13 cellular contexts compared by ENCODE assay signal in the genomic region with DNA sequence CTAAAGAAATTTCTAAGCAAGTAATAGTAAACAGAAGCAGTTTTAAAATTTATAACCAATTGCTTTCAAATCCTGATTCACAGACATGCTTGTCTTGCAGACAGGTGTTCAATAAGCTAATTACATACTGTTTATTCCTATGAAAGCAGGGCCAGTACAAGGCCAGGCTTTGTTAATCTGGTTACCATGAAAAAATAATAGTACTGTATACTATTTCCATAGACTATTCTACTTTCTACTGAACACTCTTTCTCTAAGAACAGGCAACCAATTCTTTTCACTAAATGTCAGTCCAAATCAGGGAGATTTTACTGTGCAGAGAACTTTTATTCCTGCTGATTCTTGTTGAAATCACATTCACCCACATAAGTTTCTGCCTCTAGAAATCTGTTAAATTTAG. TPM values are rescaled to one million over a fixed set of nuclear protein-coding genes. Genes with fewer than 3 reads are reported as not detected.
DNase-seq lines count a peak whose midpoint lies in the region; ATAC-seq, FAIRE-seq and TF ChIP-seq lines count a peak whose summit lies in the region.
"Had no signal": no experiment of that assay in that cellular context is flagged by ENCODE, and none has a peak within 500 bp of the region (broad histone marks: within the 10 kb centered on the region; RNA-seq: fewer than 3 reads in every experiment).

No MANE protein-coding gene starts in this region.

- no peak overlapping the region; the same call in 1 of the 2 replicates for H3K9ac ChIP-seq in OCI-LY1 (ENCODE audit: low read length)
- H3K9ac ChIP-seq in duodenal mucosa (ENCODE audit: low read depth in 1 of 2, low read length in 2 of 2): peak overlapping the region; percentile 47 to 48

- H3K27me3 ChIP-seq in OCI-LY1 (ENCODE audit: insufficient read depth, low read length) (no peaks in the 10 kb centered on the region), duodenal mucosa (ENCODE audit: control insufficient read depth in 1 of 2, insufficient read depth in 2 of 2, low read length in 2 of 2) (no peaks in the 10 kb centered on the region), spleen (replicated peaks in 1 of 7) (no peaks in the 10 kb centered on the region)
- H3K27me3 ChIP-seq: thyroid gland had no signal

- H3F3A ChIP-seq in OCI-LY1 (ENCODE audit: insufficient read depth, low read length): no peaks in the 10 kb centered on the region

- TF ChIP-seq CTCF in OCI-LY1 (IDR thresholded peaks at IDR 0.05; ENCODE audit: low read length): no peak
- no peak for TF ChIP-seq CTCF in spleen (IDR thresholded peaks at IDR 0.05 in 8 of 11, conservative IDR thresholded peaks at IDR 0.05 in 3 of 11)

- H3K4me1 ChIP-seq in OCI-LY1 (ENCODE audit: insufficient read depth, low read length, severe bottlenecking): peaks cover 26% of the 10 kb centered on the region
- peaks cover 11 to 14% of the 10 kb centered on the region in 2 donors for H3K4me1 ChIP-seq in duodenal mucosa (ENCODE audit: control insufficient read depth in 1 of 2, insufficient read depth in 2 of 2, low read length in 2 of 2)
- H3K4me1 ChIP-seq in spleen: peaks cover 8 to 41% (median 31%) of the 10 kb centered on the region in 6 donors

- peak overlapping the region; percentile 19; the same call in 1 of the 2 replicates for H3K4me2 ChIP-seq in OCI-LY1 (ENCODE audit: low read length)

- no peak for ATAC-seq in activated T-cell treated with anti-CD3 and anti-CD28 coated beads, Interleukin-2, amount 50 U/mL, for 4 hours

- H3K9me3 ChIP-seq in OCI-LY1 (ENCODE audit: low read length) (no peaks in the 10 kb centered on the region), duodenal mucosa (ENCODE audit: control insufficient read depth in 1 of 2, low read length in 2 of 2) (peaks cover 0 to 2% of the 10 kb centered on the region in 2 donors), spleen (no peaks in the 10 kb centered on the region)
- H3K9me3 ChIP-seq: thyroid gland had no signal

- H3K79me2 ChIP-seq in OCI-LY1 (ENCODE audit: insufficient read depth, low read length): peaks cover 21% of the 10 kb centered on the region

- H3K27me3 Mint-ChIP-seq in activated T-cell treated with anti-CD3 and anti-CD28 coated beads, Interleukin-2, amount 50 U/mL, for 4 hours (ENCODE audit: low read depth): no peaks in the 10 kb centered on the region

- H3K36me3 ChIP-seq in OCI-LY1 (ENCODE audit: insufficient read depth, low read length) (peaks cover 16% of the 10 kb centered on the region), duodenal mucosa (ENCODE audit: control insufficient read depth in 1 of 2, insufficient read depth in 2 of 2, low read length in 2 of 2) (peaks cover under 1% of the 10 kb centered on the region in 2 donors), spleen (peaks cover 0 to 8% (median 2%) of the 10 kb centered on the region in 6 donors)

- peak overlapping the region; percentile 97 for H2AFZ ChIP-seq in OCI-LY1 (ENCODE audit: low read length)

- H3K4me3 ChIP-seq in OCI-LY1 (ENCODE audit: low read depth, low read length, poor library complexity, severe bottlenecking) (no peak overlapping the region), duodenal mucosa (ENCODE audit: low read depth in 1 of 2, low read length in 2 of 2) (peak overlapping the region; percentile 35 to 62), spleen (peak overlapping the region in 4 of 8 donors; percentile 0 to 45 (median 16))
- H3K4me3 ChIP-seq: thyroid gland had no signal

- no peaks in the 10 kb centered on the region for H3K9me3 Mint-ChIP-seq in activated T-cell treated with anti-CD3 and anti-CD28 coated beads, Interleukin-2, amount 50 U/mL, for 4 hours

- H3K9me2 ChIP-seq in OCI-LY1 (ENCODE audit: low read depth, low read length): no peaks in the 10 kb centered on the region

- H4K20me1 ChIP-seq in OCI-LY1 (ENCODE audit: insufficient read depth, low read length): no peaks in the 10 kb centered on the region

- intact Hi-C loops in spleen (cut with DNase I; ENCODE audit: low total_unique reads): no loop called here

- DNase-seq in activated T-cell treated with anti-CD3 and anti-CD28 coated beads, Interleukin-2, amount 50 U/mL, for 4 hours: no peak
- DNase-seq in activated T-cell treated with anti-CD3 and anti-CD28 coated beads, Interleukin-2, amount 50 U/mL, for 48 hours: no peak
- DNase-seq in spleen (no peak), NOMO-1 (lab: John Stamatoyannopoulos, UW; ENCODE audit: unreplicated experiment in 2 of 2) (no peak), HPDE6-E6E7 (ENCODE audit: extremely low spot score) (no peak), urothelium cell line (ENCODE audit: low spot score) (no peak)
- DNase-seq: midbrain, NCI-H1436, NCI-H774, SW 1271, thyroid gland had no signal

- TF ChIP-seq POLR2A in spleen (IDR thresholded peaks at IDR 0.05): no peak

- no peak for FAIRE-seq in urothelium cell line (lab: Jason Lieb, UNC)

- peak overlapping the region; percentile 65 for H3K4me3 Mint-ChIP-seq in activated T-cell treated with anti-CD3 and anti-CD28 coated beads, Interleukin-2, amount 50 U/mL, for 4 hours

- H3K36me3 Mint-ChIP-seq in activated T-cell treated with anti-CD3 and anti-CD28 coated beads, Interleukin-2, amount 50 U/mL, for 4 hours (ENCODE audit: insufficient read depth): peaks cover 17% of the 10 kb centered on the region

- H3K4me1 Mint-ChIP-seq in activated T-cell treated with anti-CD3 and anti-CD28 coated beads, Interleukin-2, amount 50 U/mL, for 4 hours (ENCODE audit: low read depth): peaks cover 21% of the 10 kb centered on the region

- H3K27ac ChIP-seq in OCI-LY1 (ENCODE audit: low read depth, low read length, poor library complexity, severe bottlenecking): no peak overlapping the region
- H3K27ac ChIP-seq in duodenal mucosa (ENCODE audit: low read depth, low read length): no peak overlapping the region
- peak overlapping the region in 5 of 8 donors; percentile 0 to 65 (median 26) for H3K27ac ChIP-seq in spleen
- H3K27ac ChIP-seq: thyroid gland had no signal

RNA-seq across cellular contexts. Expression of a gene that starts 2.9 kb away (rescaled TPM):
- total RNA-seq in activated T-cell treated with anti-CD3 and anti-CD28 coated beads, Interleukin-2, amount 50 U/mL, for 4 hours: 100 to 1,000 TPM; 431 to 454 (median 451) TPM
- 100 to 1,000 TPM in 6 of 7 donors, 10 to 100 TPM in 1; 94.9 to 160 (median 149) TPM for total RNA-seq in spleen
- 100 to 1,000 TPM; 151 to 214 (median 198) TPM for polyA plus RNA-seq in spleen

RNA-seq across cellular contexts. Expression of a gene that starts 24.0 kb away (rescaled TPM):
- 10 to 100 TPM; 34.2 to 45.7 (median 39.3) TPM for total RNA-seq in activated T-cell treated with anti-CD3 and anti-CD28 coated beads, Interleukin-2, amount 50 U/mL, for 4 hours
- total RNA-seq in spleen: 1 to 10 TPM; 6.6 to 10.0 (median 9.3) TPM
- polyA plus RNA-seq in spleen: 10 to 100 TPM in 2 of 3 donors, 1 to 10 TPM in 1; 9.5 to 16.0 (median 10.4) TPM

Comparison
In these comparisons a context has a peak if more than half of its experiments do, and no peak if none do; other contexts are left out.
1. H3K27ac ChIP-seq: peak in spleen (5 of 8); none in OCI-LY1 (single experiment) and duodenal mucosa (single experiment).